Comparison of ENCODE assay signal across 21 cellular contexts in genomic region chr5:133714161-133714915, GRCh38.
DNase-seq lines count a peak whose midpoint lies in the region; ATAC-seq, FAIRE-seq and TF ChIP-seq lines count a peak whose summit lies in the region.
"Had no signal": no experiment of that assay in that cellular context is flagged by ENCODE, and none has a peak within 500 bp of the region (broad histone marks: within the 10 kb centered on the region; RNA-seq: fewer than 3 reads in every experiment).

No MANE protein-coding gene starts in this region.

- WGBS in mesodermal cell (ENCODE audit: insufficient coverage in 2 of 2), 2 experiments = 91 to 92% methylated on average over 8 to 10 of the region's 12 CpGs

- no peak for ATAC-seq in HG03039 (IDR thresholded peaks at IDR 0.05; ENCODE audit: unreplicated experiment)
- no peak for ATAC-seq in GM18505 (IDR thresholded peaks at IDR 0.05; ENCODE audit: unreplicated experiment)
- ATAC-seq in GM21737 (IDR thresholded peaks at IDR 0.05; ENCODE audit: unreplicated experiment) = no peak
- ATAC-seq: activated naive CD4-positive, alpha-beta T cell treated with anti-CD3 and anti-CD28 coated beads, Interleukin-2, amount 50 U/mL, for 72 hours; gastrocnemius medialis; T-helper 17 cell had no signal

- H3K36me3 ChIP-seq in MG63 (no peaks in the 10 kb centered on the region), bronchial epithelial cell (ENCODE audit: control insufficient read depth, insufficient read depth, low read length) (no peaks in the 10 kb centered on the region), mesodermal cell (ENCODE audit: control insufficient read depth, insufficient read depth, low read length) (no peaks in the 10 kb centered on the region)
- H3K36me3 ChIP-seq: brain microvascular endothelial cell, gastrocnemius medialis, transverse colon had no signal

- peak overlapping the region; percentile 53 for H3K27ac ChIP-seq in mesodermal cell (ENCODE audit: low read depth, low read length, severe bottlenecking)
- H3K27ac ChIP-seq: brain microvascular endothelial cell, gastrocnemius medialis, transverse colon had no signal

- H3K4me3 ChIP-seq in MG63 = no peak overlapping the region
- no peak overlapping the region for H3K4me3 ChIP-seq in bronchial epithelial cell (ENCODE audit: low read depth, low read length)
- no peak overlapping the region for H3K4me3 ChIP-seq in mesodermal cell (ENCODE audit: extremely low read depth, insufficient read depth, low read length, poor library complexity, severe bottlenecking)
- H3K4me3 ChIP-seq: gastrocnemius medialis, transverse colon had no signal

- no peaks in the 10 kb centered on the region for H3K9me3 ChIP-seq in MG63
- H3K9me3 ChIP-seq in mesodermal cell (ENCODE audit: control insufficient read depth, low read length) = no peaks in the 10 kb centered on the region
- H3K9me3 ChIP-seq: gastrocnemius medialis, transverse colon had no signal

- no peak for TF ChIP-seq POLR2A in GM18505 (IDR thresholded peaks at IDR 0.05; ENCODE audit: borderline replicate concordance, extremely low read depth, insufficient read depth, insufficient read length)

- TF ChIP-seq CTCF in bronchial epithelial cell (IDR thresholded peaks at IDR 0.05; ENCODE audit: insufficient read depth, low read length, severe bottlenecking) = no peak

- H3K27me3 ChIP-seq in MG63 = no peaks in the 10 kb centered on the region
- no peaks in the 10 kb centered on the region for H3K27me3 ChIP-seq in bronchial epithelial cell (ENCODE audit: control insufficient read depth, insufficient read depth, low read length)
- H3K27me3 ChIP-seq: brain microvascular endothelial cell, gastrocnemius medialis, transverse colon had no signal

- peaks cover 7% of the 10 kb centered on the region for H3K4me1 ChIP-seq in mesodermal cell (ENCODE audit: control insufficient read depth, insufficient read depth, low read length, poor library complexity, severe bottlenecking)
- H3K4me1 ChIP-seq: gastrocnemius medialis had no signal

- FAIRE-seq in bronchial epithelial cell (lab: Jason Lieb, UNC) = peak; percentile 7
- FAIRE-seq: G401.6 had no signal

- DNase-seq in DMS79 treated with DMSO at 0.1 percent for 48 hours (lab: John Stamatoyannopoulos, UW) = peak; percentile 21
- DNase-seq in MG63 = peak; percentile 82
- DNase-seq in bronchial epithelial cell (ENCODE audit: low read depth) = peak; percentile 80
- no peak for DNase-seq in UCSD-AML1 (lab: John Stamatoyannopoulos, UW; ENCODE audit: unreplicated experiment)
- DNase-seq: activated CD4-positive, alpha-beta T cell treated with anti-CD3 and anti-CD28 coated beads, Interleukin-2, amount 50 U/mL, for 48 hours; brain microvascular endothelial cell; COR-L47; gastrocnemius medialis; KG1; mesenchymal stem cell; NCI-H1092 treated with DMSO at 0.1 percent for 48 hours; NCI-H2081; stimulated activated CD4-positive, alpha-beta T cell treated with anti-CD3 and anti-CD28 coated beads, Interleukin-2, amount 100 ng/mL, for 24 hours; T-helper 17 cell; transverse colon had no signal
